ENCODE assay signal across 18 cellular contexts in the genomic region with DNA sequence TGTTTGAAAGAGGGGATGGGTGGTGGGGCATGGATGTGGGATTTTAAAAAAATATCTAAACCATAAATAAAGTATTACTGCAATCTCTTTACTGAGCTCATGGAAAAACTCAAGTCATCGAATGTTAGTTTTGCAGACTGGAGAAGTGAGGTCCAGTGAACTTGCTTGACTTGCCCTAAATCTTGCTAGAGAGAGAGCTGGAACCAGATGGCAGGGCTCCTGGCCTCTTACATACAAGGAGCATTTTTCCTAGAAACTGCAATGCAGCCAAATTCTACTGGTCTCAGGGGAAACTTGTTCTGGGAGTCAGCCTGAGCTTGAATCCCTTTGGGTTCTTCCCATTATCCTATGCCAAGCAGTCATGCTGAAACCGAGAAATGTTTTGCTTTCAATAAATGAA. TPM values are rescaled to one million over a fixed set of nuclear protein-coding genes. Genes with fewer than 3 reads are reported as not detected.
DNase-seq lines count a peak whose midpoint lies in the region; ATAC-seq and TF ChIP-seq lines count a peak whose summit lies in the region.
"Had no signal": no experiment of that assay in that cellular context is flagged by ENCODE, and none has a peak within 500 bp of the region (broad histone marks: within the 10 kb centered on the region; RNA-seq: fewer than 3 reads in every experiment).

No MANE protein-coding gene starts in this region.

- no peaks in the 10 kb centered on the region for H3K9me2 ChIP-seq in Karpas-422 (replicated peaks; ENCODE audit: insufficient read depth, low read length)

- H3K9me3 Mint-ChIP-seq in osteocyte (ENCODE audit: unreplicated experiment), result no peaks in the 10 kb centered on the region
- H3K9me3 Mint-ChIP-seq: nephron progenitor cell had no signal

- TF ChIP-seq POLR2A in adrenal gland (IDR thresholded peaks at IDR 0.05), result no peak
- no peak for TF ChIP-seq POLR2A in vagina (IDR thresholded peaks at IDR 0.05)

- H3K9me3 ChIP-seq in adrenal gland (replicated peaks in 1 of 3) (no peaks in the 10 kb centered on the region), vagina (no peaks in the 10 kb centered on the region), Karpas-422 (ENCODE audit: low read length) (no peaks in the 10 kb centered on the region)

- H3K4me1 ChIP-seq in adrenal gland (replicated peaks in 1 of 2) (peaks cover 0 to 10% of the 10 kb centered on the region in 2 donors), vagina (peaks cover 14% of the 10 kb centered on the region), Karpas-422 (ENCODE audit: low read length) (no peaks in the 10 kb centered on the region)

- no peaks in the 10 kb centered on the region for H3K27me3 ChIP-seq in adrenal gland
- no peaks in the 10 kb centered on the region for H3K27me3 ChIP-seq in vagina
- H3K27me3 ChIP-seq in Karpas-422 (ENCODE audit: low read length), result no peaks in the 10 kb centered on the region

- H3K27ac ChIP-seq in adrenal gland (peak overlapping the region in 2 of 5 donors; percentile 50 to 56), vagina (peak overlapping the region; percentile 0), Karpas-422 (ENCODE audit: low read length) (no peak overlapping the region)
- H3K27ac ChIP-seq: foreskin keratinocyte had no signal

- H3K4me2 ChIP-seq in Karpas-422 (ENCODE audit: low read depth, low read length, poor library complexity, severe bottlenecking), result no peak overlapping the region

- H3K27ac Mint-ChIP-seq in osteocyte (ENCODE audit: unreplicated experiment), result peak overlapping the region; percentile 94
- H3K27ac Mint-ChIP-seq: nephron progenitor cell had no signal

- H3K9ac ChIP-seq in Karpas-422 (ENCODE audit: low read length), result no peak overlapping the region

- DNase-seq in adrenal gland (peak in 5 of 7 donors; percentile 41 to 78 (median 45)), fibroblast of pulmonary artery (ENCODE audit: low read depth) (peak; percentile 58), osteocyte (ENCODE audit: extremely low spot score, unreplicated experiment) (no peak), vagina (ENCODE audit: extremely low spot score in 2 of 2) (no peak), Karpas-422 (no peak)
- no peak for DNase-seq in activated naive CD4-positive, alpha-beta T cell treated with Interleukin-2 at 50 U/mL for 16 hours
- DNase-seq: activated CD4-positive, alpha-beta T cell treated with anti-CD3 and anti-CD28 coated beads for 48 hours; activated naive CD4-positive, alpha-beta T cell treated with anti-CD3 and anti-CD28 coated beads, Interleukin-2, amount 50 U/mL, for 16 hours; DND-41; foreskin keratinocyte; mammary epithelial cell; NCI-H2081 treated with DMSO at 0.1 percent for 48 hours; NCI-H748 treated with DMSO at 0.1 percent for 48 hours; nephron progenitor cell; PC-3 had no signal

- H3K4me3 ChIP-seq in adrenal gland, result no peak overlapping the region
- H3K4me3 ChIP-seq in fibroblast of pulmonary artery (replicated peaks; ENCODE audit: low read depth, low read length), result no peak overlapping the region
- no peak overlapping the region for H3K4me3 ChIP-seq in vagina
- no peak overlapping the region for H3K4me3 ChIP-seq in Karpas-422 (ENCODE audit: low read length)

- H3K4me3 Mint-ChIP-seq in osteocyte (ENCODE audit: unreplicated experiment), result no peak overlapping the region
- H3K4me3 Mint-ChIP-seq: brain, nephron progenitor cell had no signal

- peaks cover 3% of the 10 kb centered on the region for H3K36me3 Mint-ChIP-seq in osteocyte (ENCODE audit: unreplicated experiment)
- H3K36me3 Mint-ChIP-seq: brain had no signal

- peaks cover 84% of the 10 kb centered on the region for H3K4me1 Mint-ChIP-seq in osteocyte (ENCODE audit: unreplicated experiment)

- no peak overlapping the region for H2AFZ ChIP-seq in Karpas-422 (ENCODE audit: low read length)

- H3K27me3 Mint-ChIP-seq in osteocyte (ENCODE audit: unreplicated experiment), result no peaks in the 10 kb centered on the region

- ATAC-seq in GM19452 (IDR thresholded peaks at IDR 0.05; ENCODE audit: unreplicated experiment), result no peak
- ATAC-seq: foreskin keratinocyte, PC-3, SK-N-SH treated with all-trans-retinoic acid at 6 μM for 48 hours had no signal

- H3K36me3 ChIP-seq in adrenal gland (replicated peaks in 1 of 2) (no peaks in the 10 kb centered on the region), vagina (no peaks in the 10 kb centered on the region), Karpas-422 (ENCODE audit: insufficient read depth, low read length) (no peaks in the 10 kb centered on the region)

- intact Hi-C loops in adrenal gland (cut with DNase I), result no loop called here
- intact Hi-C loops in vagina (cut with DNase I), result no loop called here

- no peaks in the 10 kb centered on the region for H3K79me2 ChIP-seq in Karpas-422 (ENCODE audit: low read length)

- 72 to 77% (median 75%) methylated on average over 2 of the region's 2 CpGs for WGBS in adrenal gland, 4 donors

- TF ChIP-seq CTCF in adrenal gland (IDR thresholded peaks at IDR 0.05), result no peak
- TF ChIP-seq CTCF in fibroblast of pulmonary artery (IDR thresholded peaks at IDR 0.05; ENCODE audit: low read length, missing control alignments), result no peak
- TF ChIP-seq CTCF in osteocyte (IDR thresholded peaks at IDR 0.05), result no peak
- no peak for TF ChIP-seq CTCF in vagina (IDR thresholded peaks at IDR 0.05)

- no peaks in the 10 kb centered on the region for H4K20me1 ChIP-seq in Karpas-422 (ENCODE audit: insufficient read depth, low read depth, low read length)

RNA-seq across cellular contexts. Expression of a gene that starts 2.9 kb away (rescaled TPM):
- total RNA-seq in adrenal gland (100 to 1,000 TPM in 5 of 8 donors, 10 to 100 TPM in 3; 48.4 to 200 (median 123) TPM), osteocyte (267 and 343 TPM in 2 replicates), vagina (43.2 TPM)
- 100 to 1,000 TPM in 2 of 3 donors, 10 to 100 TPM in 1; 42.9 to 126 (median 103) TPM for polyA plus RNA-seq in adrenal gland
- total RNA-seq in Karpas-422 (2014; rRNA removed; shearing (Covaris generic); ENCODE audit: low replicate concordance), result not detected in 2 replicates

Comparison
In these comparisons a context has a peak if more than half of its experiments do, and no peak if none do; other contexts are left out.
1. DNase-seq: peak in adrenal gland (5 of 7) and fibroblast of pulmonary artery (single experiment); none in osteocyte (single experiment), vagina (0 of 2), Karpas-422 (single experiment) and activated naive CD4-positive, alpha-beta T cell treated with Interleukin-2 at 50 U/mL for 16 hours (single experiment).
2. RNA of a gene that starts 2.9 kb away (total RNA-seq): 267 to 343 TPM in osteocyte, 48.4 to 200 TPM in adrenal gland and 43.2 TPM in vagina (single experiment); not detected in Karpas-422; every median in the first group is over 10 times any median in the second.